In genomic region chr5:149294872-149295829, GRCh38 we compare ENCODE assay signal across 17 cellular contexts. TPM values are rescaled to one million over a fixed set of nuclear protein-coding genes. Genes with fewer than 3 reads are reported as not detected.
DNase-seq lines count a peak whose midpoint lies in the region; ATAC-seq, FAIRE-seq and TF ChIP-seq lines count a peak whose summit lies in the region.
"Had no signal": no experiment of that assay in that cellular context is flagged by ENCODE, and none has a peak within 500 bp of the region (broad histone marks: within the 10 kb centered on the region; RNA-seq: fewer than 3 reads in every experiment).

No MANE protein-coding gene starts in this region.

- H3K36me3 Mint-ChIP-seq in activated naive CD4-positive, alpha-beta T cell treated with anti-CD3 and anti-CD28 coated beads, Interleukin-2, amount 50 U/mL, for 24 hours, result no peaks in the 10 kb centered on the region
- H3K36me3 Mint-ChIP-seq: CD4-positive, CD25-positive, alpha-beta regulatory T cell; natural killer cell had no signal

- WGBS in K562 (ENCODE audit: insufficient coverage, low coverage, missing lambda C conversion rate), result 2% methylated on average over 10 of the region's 10 CpGs
- WGBS in psoas muscle, 3 donors, result 36 to 56% (median 43%) methylated on average over 10 of the region's 10 CpGs

- no peak for DNase-seq in activated naive CD4-positive, alpha-beta T cell treated with anti-CD3 and anti-CD28 coated beads, Interleukin-2, amount 50 U/mL, for 16 hours
- no peak for DNase-seq in K562 (ENCODE audit: extremely low read depth in 1 of 4, low spot score in 3 of 4)
- DNase-seq in psoas muscle, result no peak
- DNase-seq in mucosa of gallbladder (ENCODE audit: low spot score), result no peak
- DNase-seq in NCI-H128 (lab: John Stamatoyannopoulos, UW; ENCODE audit: unreplicated experiment), result no peak
- no peak for DNase-seq in C1 segment of cervical spinal cord (lab: John Stamatoyannopoulos, UW)
- DNase-seq: CD4-positive, CD25-positive, alpha-beta regulatory T cell; lower lobe of right lung; natural killer cell; NCI-H2029 treated with DMSO at 0.1 percent for 48 hours; NCI-H526; PC-3; upper lobe of right lung had no signal

- no peaks in the 10 kb centered on the region for H3K9me3 Mint-ChIP-seq in activated naive CD4-positive, alpha-beta T cell treated with anti-CD3 and anti-CD28 coated beads, Interleukin-2, amount 50 U/mL, for 24 hours
- H3K9me3 Mint-ChIP-seq: CD4-positive, CD25-positive, alpha-beta regulatory T cell; natural killer cell had no signal

- TF ChIP-seq EP300 in K562 (IDR thresholded peaks at IDR 0.05; ENCODE audit: low read length), result no peak

- BruUV-seq in K562 (replicated peaks; lab: Mats Ljungman, UMichigan), result no TSS peak

- intact Hi-C loops in K562 (cut with micrococcal nuclease) (no loop called here), psoas muscle (cut with DNase I) (no loop called here)

- no peaks in the 10 kb centered on the region for H3K36me3 ChIP-seq in K562 (ENCODE audit: control insufficient read depth, insufficient read depth, low read length)
- peaks cover 0 to 14% of the 10 kb centered on the region in 2 donors for H3K36me3 ChIP-seq in psoas muscle (ENCODE audit: insufficient read depth in 1 of 2, low read depth in 1 of 2)
- H3K36me3 ChIP-seq: lower lobe of right lung, upper lobe of right lung had no signal

- H3K9ac ChIP-seq in K562 (ENCODE audit: insufficient read depth in 1 of 2, low read depth in 2 of 2, low read length in 2 of 2), result no peak overlapping the region

- H3K4me1 Mint-ChIP-seq in activated naive CD4-positive, alpha-beta T cell treated with anti-CD3 and anti-CD28 coated beads, Interleukin-2, amount 50 U/mL, for 24 hours, result peaks cover 54% of the 10 kb centered on the region
- H3K4me1 Mint-ChIP-seq: natural killer cell had no signal

- peak overlapping the region; percentile 37 for H3K4me3 Mint-ChIP-seq in activated naive CD4-positive, alpha-beta T cell treated with anti-CD3 and anti-CD28 coated beads, Interleukin-2, amount 50 U/mL, for 24 hours
- H3K4me3 Mint-ChIP-seq: natural killer cell had no signal

- FAIRE-seq in K562 (lab: Jason Lieb, UNC), result no peak
- FAIRE-seq: frontal cortex had no signal

- ATAC-seq in GM21576 (IDR thresholded peaks at IDR 0.05; ENCODE audit: unreplicated experiment), result peak; percentile 52
- ATAC-seq in K562, result no peak
- no peak for ATAC-seq in psoas muscle
- ATAC-seq: lower lobe of right lung, natural killer cell, PC-3, upper lobe of right lung had no signal

- H3K27me3 Mint-ChIP-seq in activated naive CD4-positive, alpha-beta T cell treated with anti-CD3 and anti-CD28 coated beads, Interleukin-2, amount 50 U/mL, for 24 hours, result no peaks in the 10 kb centered on the region

- H3K4me3 ChIP-seq in K562 (no peak overlapping the region), psoas muscle (no peak overlapping the region)
- H3K4me3 ChIP-seq: coronary artery, lower lobe of right lung, upper lobe of right lung had no signal

- no peak overlapping the region for H3K4me2 ChIP-seq in K562 (ENCODE audit: insufficient read depth, low read length)

- no peaks in the 10 kb centered on the region for H3K9me1 ChIP-seq in K562 (ENCODE audit: control insufficient read depth, insufficient read depth, low read length)

- TF ChIP-seq CTCF in K562 (IDR thresholded peaks at IDR 0.05 in 2 of 3, conservative IDR thresholded peaks at IDR 0.05 in 1 of 3; ENCODE audit: insufficient read depth in 2 of 3, low read depth in 1 of 3, low read length in 3 of 3) (no peak), psoas muscle (IDR thresholded peaks at IDR 0.05) (no peak)

- H4K20me1 ChIP-seq in K562 (replicated peaks; ENCODE audit: control insufficient read depth, insufficient read depth, low read length), result no peaks in the 10 kb centered on the region; the same call in 1 of the 2 replicates

- H3K9me3 ChIP-seq in K562 (replicated peaks; ENCODE audit: control insufficient read depth, insufficient read depth, low read depth, low read length), result no peaks in the 10 kb centered on the region
- no peaks in the 10 kb centered on the region for H3K9me3 ChIP-seq in psoas muscle
- H3K9me3 ChIP-seq: lower lobe of right lung, upper lobe of right lung had no signal

- in situ Hi-C loops in K562 (cut with MboI), result no loop called here

- no peaks in the 10 kb centered on the region for H3K79me2 ChIP-seq in K562 (ENCODE audit: control insufficient read depth, insufficient read depth, low read length)

- no peak overlapping the region for H3K27ac ChIP-seq in K562 (ENCODE audit: extremely low read depth, low read depth, low read length)
- H3K27ac ChIP-seq in psoas muscle, result peak overlapping the region; percentile 67
- H3K27ac ChIP-seq: coronary artery, lower lobe of right lung, upper lobe of right lung had no signal

- no peak for TF ChIP-seq RAD21 in K562 (CRISPR knock-in tag; conservative IDR thresholded peaks at IDR 0.05 in 1 of 2, IDR thresholded peaks at IDR 0.05 in 1 of 2)

- no peak overlapping the region for H2AFZ ChIP-seq in K562 (ENCODE audit: low read depth, low read length)

- peak overlapping the region; percentile 78 for H3K27ac Mint-ChIP-seq in activated naive CD4-positive, alpha-beta T cell treated with anti-CD3 and anti-CD28 coated beads, Interleukin-2, amount 50 U/mL, for 24 hours
- H3K27ac Mint-ChIP-seq: natural killer cell had no signal

- no peak for TF ChIP-seq POLR2A in K562 (conservative IDR thresholded peaks at IDR 0.05)

- CTCF ChIA-PET in K562 (lab: Yijun Ruan, JAX; ENCODE audit: low intra/inter-chr PET ratio), result no interaction called here

- H3K27me3 ChIP-seq in K562 (ENCODE audit: control insufficient read depth in 2 of 2, insufficient read depth in 2 of 2, low read length in 2 of 2) (peaks cover 46 to 65% of the 10 kb centered on the region in 2 experiments), psoas muscle (ENCODE audit: insufficient read depth in 3 of 3, low read length in 2 of 3) (no peaks in the 10 kb centered on the region)
- H3K27me3 ChIP-seq: upper lobe of right lung had no signal

- H3K4me1 ChIP-seq in K562 (replicated peaks in 1 of 2; ENCODE audit: control insufficient read depth in 2 of 2, insufficient read depth in 2 of 2, low read length in 2 of 2) (peaks cover 0 to 8% of the 10 kb centered on the region in 2 experiments; a peak in 1 of 5 replicates), psoas muscle (peaks cover 69% of the 10 kb centered on the region)

- POLR2A ChIA-PET in K562 (lab: Yijun Ruan, JAX), result interaction anchor here (1.1 to 1.2 kb wide), 3 partner anchors 13 to 139 kb away, joined by 3 to 6 read pairs (median 3); no protein-coding TSS in a partner anchor

RNA-seq across cellular contexts. Expression of gene AFAP1L1, which starts 23.5 kb away (rescaled TPM):
- total RNA-seq in K562 (2011; cell fraction: chromatin; rRNA removed; ENCODE audit: low replicate concordance), result not detected in 2 replicates
- total RNA-seq in K562 (2011; cell fraction: nucleolus; rRNA removed), result under 0.01 TPM in 1 of 2 replicates, not detected in the other
- 0.07 TPM in 1 of 2 replicates, not detected in the other for total RNA-seq in K562 (2011; cell fraction: nucleoplasm; rRNA removed)
- total RNA-seq in K562 (2014; rRNA removed) (0.12 TPM in 1 of 2 replicates, not detected in the other), K562 (2014; rRNA removed; fragmentation: Illumina TruSeq; extraction: Trizol) (0.48 TPM in 1 of 2 replicates, not detected in the other), K562 (2015; rRNA removed; fragmentation: Illumina TruSeq; extraction: Trizol) (0.04 TPM in 1 of 2 replicates, not detected in the other), K562 (2021) (0.07 and 0.13 TPM in 2 replicates), psoas muscle (10 to 100 TPM; 21.0 to 38.6 (median 26.4) TPM), mucosa of gallbladder (8.7 TPM)
- polyA plus RNA-seq in K562 (2011; rRNA removed) (0.04 TPM in 1 of 2 replicates, not detected in the other), K562 (2014; fragmentation: Illumina TruSeq; extraction: Trizol) (0.03 and 0.10 TPM in 2 replicates), K562 (2014; fragmentation: Nextera tagmentation; extraction: Ambion mirVana) (under 1 TPM; 0.01 to 0.03 TPM), K562 (2014; rRNA removed) (0.12 TPM in 1 of 2 replicates, not detected in the other), psoas muscle (10 to 100 TPM; 10.8 to 39.9 (median 15.0) TPM)
- 0.01 TPM in 2 replicates for polyA plus RNA-seq in K562 (2011; cell fraction: cytosol; rRNA removed)
- not detected in 2 replicates for polyA plus RNA-seq in K562 (2011; cell fraction: nucleus; rRNA removed)
- 0.07 and 0.10 TPM in 2 replicates for polyA plus RNA-seq in K562 (2012)
- polyA minus RNA-seq in K562 (2011; rRNA and poly(A)+ RNA removed), result not detected in 2 replicates
- polyA minus RNA-seq in K562 (2011; cell fraction: cytosol; rRNA and poly(A)+ RNA removed), result not detected in 2 replicates
- polyA minus RNA-seq in K562 (2011; cell fraction: nucleus; rRNA and poly(A)+ RNA removed), result not detected in 2 replicates
- total RNA-seq: CD4-positive, CD25-positive, alpha-beta regulatory T cell had no signal

RNA-seq across cellular contexts. Expression of gene GRPEL2, which starts 50.1 kb away (rescaled TPM):
- total RNA-seq in K562 (2011; cell fraction: chromatin; rRNA removed; ENCODE audit: low replicate concordance), result 19.7 and 30.9 TPM in 2 replicates
- 10.5 and 12.1 TPM in 2 replicates for total RNA-seq in K562 (2011; cell fraction: nucleolus; rRNA removed)
- 21.0 and 33.4 TPM in 2 replicates for total RNA-seq in K562 (2011; cell fraction: nucleoplasm; rRNA removed)
- total RNA-seq in K562 (2014; rRNA removed) (26.1 and 27.6 TPM in 2 replicates), K562 (2014; rRNA removed; fragmentation: Illumina TruSeq; extraction: Trizol) (35.8 and 44.2 TPM in 2 replicates), K562 (2015; rRNA removed; fragmentation: Illumina TruSeq; extraction: Trizol) (19.4 and 23.2 TPM in 2 replicates), K562 (2021) (37.8 and 40.5 TPM in 2 replicates), psoas muscle (10 to 100 TPM in 2 of 4 donors, 1 to 10 TPM in 2; 8.8 to 11.1 (median 9.5) TPM), mucosa of gallbladder (15.9 TPM)
- polyA plus RNA-seq in K562 (2011; rRNA removed) (29.1 and 31.0 TPM in 2 replicates), K562 (2014; fragmentation: Illumina TruSeq; extraction: Trizol) (23.0 and 23.4 TPM in 2 replicates), K562 (2014; fragmentation: Nextera tagmentation; extraction: Ambion mirVana) (10 to 100 TPM; 11.2 to 17.1 TPM), K562 (2014; rRNA removed) (25.8 and 26.4 TPM in 2 replicates), psoas muscle (10 to 100 TPM in 2 of 3 donors, 1 to 10 TPM in 1; 4.7 to 11.6 (median 11.0) TPM)
- polyA plus RNA-seq in K562 (2011; cell fraction: cytosol; rRNA removed), result 4.9 and 14.0 TPM in 2 replicates
- polyA plus RNA-seq in K562 (2011; cell fraction: nucleus; rRNA removed), result 14.6 and 16.7 TPM in 2 replicates
- 8.6 and 9.6 TPM in 2 replicates for polyA plus RNA-seq in K562 (2012)
- 40.6 and 45.9 TPM in 2 replicates for polyA minus RNA-seq in K562 (2011; rRNA and poly(A)+ RNA removed)
- polyA minus RNA-seq in K562 (2011; cell fraction: cytosol; rRNA and poly(A)+ RNA removed), result 19.4 and 28.1 TPM in 2 replicates
- polyA minus RNA-seq in K562 (2011; cell fraction: nucleus; rRNA and poly(A)+ RNA removed), result 11.2 and 19.1 TPM in 2 replicates
